13 cellular contexts compared by ENCODE assay signal in the genomic region with DNA sequence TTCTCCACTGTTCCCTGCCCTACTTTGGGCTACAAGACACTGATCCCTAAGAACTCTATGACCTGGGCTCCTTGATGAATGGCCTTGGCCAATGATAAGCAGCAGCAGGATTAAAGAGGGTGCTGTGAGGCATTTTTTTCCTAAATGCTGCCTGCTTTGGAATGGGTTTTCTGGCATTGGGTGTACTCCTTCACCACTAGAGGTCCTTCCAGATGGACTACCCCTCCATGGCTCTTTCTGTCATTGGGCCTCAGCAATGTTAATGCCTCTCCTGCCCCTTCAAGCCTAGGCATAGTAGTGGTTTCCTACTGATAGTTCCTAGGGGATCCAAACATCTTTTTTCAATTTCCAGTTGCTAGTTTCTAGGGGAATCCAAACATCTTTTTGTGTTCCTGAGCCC.
DNase-seq lines count a peak whose midpoint lies in the region; ATAC-seq and TF ChIP-seq lines count a peak whose summit lies in the region.
"Had no signal": no experiment of that assay in that cellular context is flagged by ENCODE, and none has a peak within 500 bp of the region (broad histone marks: within the 10 kb centered on the region; RNA-seq: fewer than 3 reads in every experiment).

No MANE protein-coding gene starts in this region.

- H3K4me1 ChIP-seq in SK-N-SH (ENCODE audit: control insufficient read depth in 1 of 2, insufficient read depth in 2 of 2, low read depth in 1 of 2, low read length in 1 of 2) (peaks cover 0 to 3% of the 10 kb centered on the region in 2 experiments; a peak in 2 of 4 replicates), MM.1S (ENCODE audit: low read length) (no peaks in the 10 kb centered on the region), tibial artery (peaks cover 0 to 50% (median 11%) of the 10 kb centered on the region in 4 donors), tibial nerve (peaks cover 0 to 6% (median 0%) of the 10 kb centered on the region in 4 donors)

- H3K9me2 ChIP-seq in SK-N-SH = no peaks in the 10 kb centered on the region
- no peaks in the 10 kb centered on the region for H3K9me2 ChIP-seq in MM.1S (replicated peaks; ENCODE audit: insufficient read depth, low read length)

- CTCF ChIA-PET in SK-N-SH (lab: Yijun Ruan, JAX) = interaction anchor here (1.3 kb wide), 1 partner anchor 13 kb away, joined by 4 read pairs; no protein-coding TSS in a partner anchor

- H3K79me2 ChIP-seq in SK-N-SH (ENCODE audit: insufficient read depth) = no peaks in the 10 kb centered on the region
- H3K79me2 ChIP-seq in MM.1S (ENCODE audit: low read length) = no peaks in the 10 kb centered on the region

- intact Hi-C loops in tibial artery (cut with DNase I; ENCODE audit: low total_unique reads) = no loop called here

- no peak for DNase-seq in SK-N-SH
- DNase-seq in MM.1S = no peak
- peak; percentile 3 for DNase-seq in dermis blood vessel endothelial cell
- no peak for DNase-seq in tibial artery
- no peak for DNase-seq in tibial nerve (ENCODE audit: low spot score in 2 of 2)
- DNase-seq in cerebellar nuclear complex (lab: John Stamatoyannopoulos, UW) = no peak
- no peak for DNase-seq in caudate nucleus (lab: John Stamatoyannopoulos, UW)
- DNase-seq: naive thymus-derived CD8-positive, alpha-beta T cell; SHP77 treated with DMSO at 0.1 percent for 48 hours; trophoblast cell had no signal

- H3F3A ChIP-seq in SK-N-SH (replicated peaks; ENCODE audit: insufficient read depth) (peaks cover 3% of the 10 kb centered on the region), MM.1S (ENCODE audit: insufficient read depth, low read length) (no peaks in the 10 kb centered on the region)

- no peak overlapping the region for H3K4me2 ChIP-seq in SK-N-SH
- H3K4me2 ChIP-seq in MM.1S (ENCODE audit: low read depth, low read length) = no peak overlapping the region

- H3K27me3 ChIP-seq in SK-N-SH (ENCODE audit: insufficient read depth) (no peaks in the 10 kb centered on the region), MM.1S (replicated peaks; ENCODE audit: insufficient read depth, low read length) (no peaks in the 10 kb centered on the region), tibial artery (no peaks in the 10 kb centered on the region), tibial nerve (no peaks in the 10 kb centered on the region)

- H4K20me1 ChIP-seq in SK-N-SH (ENCODE audit: insufficient read depth) (no peaks in the 10 kb centered on the region), MM.1S (ENCODE audit: insufficient read depth, low read length) (no peaks in the 10 kb centered on the region)

- TF ChIP-seq POLR2A in tibial nerve (IDR thresholded peaks at IDR 0.05) = no peak

- H3K9ac ChIP-seq in SK-N-SH (no peak overlapping the region), MM.1S (ENCODE audit: low read length) (no peak overlapping the region)

- TF ChIP-seq EP300 in SK-N-SH (IDR thresholded peaks at IDR 0.05; ENCODE audit: borderline replicate concordance in 1 of 2, low read depth in 1 of 2, low read length in 1 of 2) (no peak), tibial nerve (IDR thresholded peaks at IDR 0.05) (no peak)

- ATAC-seq in SK-N-SH treated with all-trans-retinoic acid at 6 μM for 48 hours = no peak
- ATAC-seq: activated CD4-positive, CD25-positive, alpha-beta regulatory T cell treated with anti-CD3 and anti-CD28 coated beads, Interleukin-2, amount 50 U/mL, for 24 hours; naive thymus-derived CD8-positive, alpha-beta T cell had no signal

- H2AFZ ChIP-seq in SK-N-SH (ENCODE audit: low read depth) (no peak overlapping the region), MM.1S (ENCODE audit: low read length) (no peak overlapping the region)

- POLR2A ChIA-PET in SK-N-SH (lab: Yijun Ruan, JAX) = no interaction called here

- H3K4me3 ChIP-seq in SK-N-SH (ENCODE audit: low read depth in 2 of 2, low read length in 1 of 2) (no peak overlapping the region), MM.1S (ENCODE audit: low read length) (no peak overlapping the region), tibial artery (no peak overlapping the region), tibial nerve (no peak overlapping the region)
- H3K4me3 ChIP-seq: skin epidermis had no signal

- TF ChIP-seq CTCF in SK-N-SH (IDR thresholded peaks at IDR 0.05) (no peak; the same call in 1 of the 2 replicates), MM.1S (IDR thresholded peaks at IDR 0.05; ENCODE audit: low read length) (peak; percentile 13; the same call in 1 of the 2 replicates), tibial artery (IDR thresholded peaks at IDR 0.05) (no peak), tibial nerve (IDR thresholded peaks at IDR 0.05) (no peak)

- H3K27ac ChIP-seq in SK-N-SH (ENCODE audit: low read depth in 2 of 2, low read length in 1 of 2) = no peak overlapping the region
- no peak overlapping the region for H3K27ac ChIP-seq in MM.1S (ENCODE audit: low read length)
- H3K27ac ChIP-seq in tibial artery = peak overlapping the region; percentile 28 to 55
- H3K27ac ChIP-seq in tibial nerve = no peak overlapping the region
- H3K27ac ChIP-seq in caudate nucleus (ENCODE audit: low read depth, low read length) = no peak overlapping the region
- H3K27ac ChIP-seq: skin epidermis had no signal

- H3K9me3 ChIP-seq in SK-N-SH (no peaks in the 10 kb centered on the region), MM.1S (replicated peaks; ENCODE audit: insufficient read depth, low read length) (no peaks in the 10 kb centered on the region), tibial artery (no peaks in the 10 kb centered on the region), tibial nerve (no peaks in the 10 kb centered on the region)

- peak; percentile 5; the same call in 1 of the 2 replicates for TF ChIP-seq RAD21 in SK-N-SH (IDR thresholded peaks at IDR 0.05; ENCODE audit: low read length)

- H3K36me3 ChIP-seq in SK-N-SH (replicated peaks in 1 of 2; ENCODE audit: control insufficient read depth in 1 of 2, insufficient read depth in 2 of 2, low read length in 1 of 2) = no peaks in the 10 kb centered on the region
- no peaks in the 10 kb centered on the region for H3K36me3 ChIP-seq in MM.1S (replicated peaks; ENCODE audit: insufficient read depth, low read length)
- H3K36me3 ChIP-seq in tibial artery = no peaks in the 10 kb centered on the region
- no peaks in the 10 kb centered on the region for H3K36me3 ChIP-seq in tibial nerve

TF ChIP-seq in SK-N-SH, 30 proteins besides CTCF, POLR2A, EP300 and RAD21:
- TF ChIP-seq TCF12 (IDR thresholded peaks at IDR 0.05) (no peak), GABPA (IDR thresholded peaks at IDR 0.05; ENCODE audit: low read depth) (no peak), FOSL2 (IDR thresholded peaks at IDR 0.05; ENCODE audit: borderline replicate concordance, low read depth) (no peak), RXRA (IDR thresholded peaks at IDR 0.05; ENCODE audit: borderline replicate concordance, low read depth) (no peak), CHD2 (IDR thresholded peaks at IDR 0.05; ENCODE audit: low read length, partially characterized antibody) (no peak), NFIC (IDR thresholded peaks at IDR 0.05; ENCODE audit: borderline replicate concordance) (no peak), EZH2phosphoT487 (IDR thresholded peaks at IDR 0.05; ENCODE audit: borderline replicate concordance, low read depth) (no peak)

TF ChIP-seq in SK-N-SH treated with all-trans-retinoic acid at 6 μM for 48 hours, 23 proteins besides CTCF, POLR2A, EP300 and RAD21 (continues in another document):
- TF ChIP-seq TSHZ2 (CRISPR knock-in tag; IDR thresholded peaks at IDR 0.05) (no peak), CSDC2 (CRISPR knock-in tag; IDR thresholded peaks at IDR 0.05) (no peak), ESRRG (CRISPR knock-in tag; IDR thresholded peaks at IDR 0.05) (no peak), ISL1 (CRISPR knock-in tag; IDR thresholded peaks at IDR 0.05) (no peak), CSRNP3 (CRISPR knock-in tag; IDR thresholded peaks at IDR 0.05) (no peak)

Comparison
In these comparisons a context has a peak if more than half of its experiments do, and no peak if none do; other contexts are left out.
1. H3K27ac ChIP-seq: peak in tibial artery (2 of 2); none in SK-N-SH (0 of 2), MM.1S (single experiment), tibial nerve (0 of 4) and caudate nucleus (single experiment).